In genomic region chr7:108417144-108417543, GRCh38 we compare ENCODE assay signal across 30 cellular contexts. TPM values are rescaled to one million over a fixed set of nuclear protein-coding genes. Genes with fewer than 3 reads are reported as not detected.
DNase-seq lines count a peak whose midpoint lies in the region; ATAC-seq, FAIRE-seq and TF ChIP-seq lines count a peak whose summit lies in the region.
"Had no signal": no experiment of that assay in that cellular context is flagged by ENCODE, and none has a peak within 500 bp of the region (broad histone marks: within the 10 kb centered on the region; RNA-seq: fewer than 3 reads in every experiment).

No MANE protein-coding gene starts in this region.

- POLR2A ChIA-PET in HepG2 (lab: Yijun Ruan, JAX) (no interaction called here), activated B cell treated with CpG ODN at 0.5 μM for 24 hours (lab: Charles Lee) (no interaction called here), WTC11 (lab: Charles Lee) (no interaction called here)

- no peak for TF ChIP-seq EP300 in HepG2 (IDR thresholded peaks at IDR 0.05; ENCODE audit: low read depth in 2 of 2, low read length in 2 of 2)
- no peak for TF ChIP-seq EP300 in HepG2 (CRISPR knock-in tag; IDR thresholded peaks at IDR 0.05; ENCODE audit: borderline replicate concordance)

- in situ Hi-C loops in HepG2 (cut with HindIII; ENCODE audit: extremely low pct_ligation_motif_present, low pct_unique_long_range_greater_than_20kb), result no loop called here

- peaks cover 72% of the 10 kb centered on the region for H3K4me1 Mint-ChIP-seq in activated B cell treated with CpG ODN at 0.5 μM for 24 hours
- peaks cover 16% of the 10 kb centered on the region for H3K4me1 Mint-ChIP-seq in WTC11
- H3K4me1 Mint-ChIP-seq in effector memory CD8-positive, alpha-beta T cell (ENCODE audit: low read depth in 2 of 2), result peaks cover 0 to 4% of the 10 kb centered on the region in 2 donors

- H3K27ac Mint-ChIP-seq in activated B cell treated with CpG ODN at 0.5 μM for 24 hours (peak overlapping the region; percentile 84), WTC11 (no peak overlapping the region)
- H3K27ac Mint-ChIP-seq in effector memory CD8-positive, alpha-beta T cell, result no peak overlapping the region
- H3K27ac Mint-ChIP-seq: activated CD4-positive, alpha-beta T cell treated with anti-CD3 and anti-CD28 coated beads, Interleukin-2, amount 10 ng/mL, durations not matched to agents 7 days and 5 days; activated naive CD8-positive, alpha-beta T cell; activated T-cell treated with anti-CD3 and anti-CD28 coated beads, Interleukin-2, amount 50 U/mL, for 24 hours; dendritic cell treated with granulocyte-macrophage colony-stimulating factor and Interleukin-4, amounts not matched to agents 40 ng/mL and 50 ng/mL, for 4 days; natural killer cell treated with Interleukin-12 subunit alpha and Interleukin-12 subunit beta and Interleukin-15 and Interleukin-18, amount 100 ng/mL, for 72 hours; T-cell had no signal

- H3K9me3 Mint-ChIP-seq in activated B cell treated with CpG ODN at 0.5 μM for 24 hours, result peaks cover 11% of the 10 kb centered on the region
- H3K9me3 Mint-ChIP-seq in WTC11, result no peaks in the 10 kb centered on the region
- H3K9me3 Mint-ChIP-seq in effector memory CD8-positive, alpha-beta T cell, result peaks cover 0 to 2% of the 10 kb centered on the region in 2 donors
- H3K9me3 Mint-ChIP-seq: activated CD4-positive, alpha-beta T cell treated with anti-CD3 and anti-CD28 coated beads, Interleukin-2, amount 10 ng/mL, durations not matched to agents 7 days and 5 days; activated T-cell treated with anti-CD3 and anti-CD28 coated beads, Interleukin-2, amount 50 U/mL, for 24 hours; natural killer cell treated with Interleukin-12 subunit alpha and Interleukin-12 subunit beta and Interleukin-15 and Interleukin-18, amount 100 ng/mL, for 72 hours had no signal

- H3K27me3 Mint-ChIP-seq in activated B cell treated with CpG ODN at 0.5 μM for 24 hours (peaks cover 12% of the 10 kb centered on the region), WTC11 (ENCODE audit: low read depth) (no peaks in the 10 kb centered on the region)
- H3K27me3 Mint-ChIP-seq in effector memory CD8-positive, alpha-beta T cell, result peaks cover 75 to 86% of the 10 kb centered on the region in 2 donors
- H3K27me3 Mint-ChIP-seq: activated naive CD8-positive, alpha-beta T cell had no signal

- H3K4me3 Mint-ChIP-seq in activated B cell treated with CpG ODN at 0.5 μM for 24 hours, result no peak overlapping the region
- H3K4me3 Mint-ChIP-seq in WTC11, result no peak overlapping the region
- H3K4me3 Mint-ChIP-seq in effector memory CD8-positive, alpha-beta T cell, result no peak overlapping the region
- H3K4me3 Mint-ChIP-seq: activated CD4-positive, alpha-beta T cell treated with anti-CD3 and anti-CD28 coated beads, Interleukin-2, amount 10 ng/mL, durations not matched to agents 7 days and 5 days; activated naive CD8-positive, alpha-beta T cell; activated T-cell treated with anti-CD3 and anti-CD28 coated beads, Interleukin-2, amount 50 U/mL, for 24 hours; dendritic cell treated with granulocyte-macrophage colony-stimulating factor and Interleukin-4, amounts not matched to agents 40 ng/mL and 50 ng/mL, for 4 days; natural killer cell treated with Interleukin-12 subunit alpha and Interleukin-12 subunit beta and Interleukin-15 and Interleukin-18, amount 100 ng/mL, for 72 hours; T-cell had no signal

- no peaks in the 10 kb centered on the region for H3K36me3 ChIP-seq in HepG2 (replicated peaks in 1 of 2; ENCODE audit: control insufficient read depth in 1 of 2, insufficient read depth in 2 of 2, low read length in 2 of 2)
- no peaks in the 10 kb centered on the region for H3K36me3 ChIP-seq in right lobe of liver
- H3K36me3 ChIP-seq: BE2C, WERI-Rb-1 had no signal

- no peak for TF ChIP-seq RAD21 in HepG2 (CRISPR knock-in tag; IDR thresholded peaks at IDR 0.05)

- no peak for FAIRE-seq in HepG2 (lab: Jason Lieb, UNC)
- FAIRE-seq: frontal cortex, GM12891, H54 had no signal

- TF ChIP-seq POLR2A in HepG2 (IDR thresholded peaks at IDR 0.05; ENCODE audit: insufficient read depth in 1 of 2, low read depth in 2 of 2, low read length in 2 of 2), result no peak
- no peak for TF ChIP-seq POLR2A in right lobe of liver (IDR thresholded peaks at IDR 0.05)

- TF ChIP-seq CTCF in HepG2 (CRISPR knock-in tag; IDR thresholded peaks at IDR 0.05) (no peak), right lobe of liver (IDR thresholded peaks at IDR 0.05) (no peak), activated B cell treated with CpG ODN at 0.5 μM for 24 hours (IDR thresholded peaks at IDR 0.05) (no peak), WTC11 (IDR thresholded peaks at IDR 0.05) (no peak)

- DNase-seq in HepG2 (ENCODE audit: low spot score), result no peak
- DNase-seq in right lobe of liver, result no peak
- DNase-seq in activated B cell treated with CpG ODN at 0.5 μM for 24 hours, result no peak
- DNase-seq in left ventricle myocardium superior, result no peak
- no peak for DNase-seq in activated T-cell treated with anti-CD3 and anti-CD28 coated beads, Interleukin-2, amount 50 U/mL, for 1 hour
- DNase-seq in WTC11 (ENCODE audit: low spot score), result no peak
- DNase-seq in effector memory CD8-positive, alpha-beta T cell, result no peak
- DNase-seq: activated CD4-positive, alpha-beta T cell treated with anti-CD3 and anti-CD28 coated beads, Interleukin-2, amount 10 ng/mL, durations not matched to agents 7 days and 5 days; activated effector memory CD4-positive, alpha-beta T cell treated with anti-CD3 and anti-CD28 coated beads, Interleukin-2, amount 50 U/mL, for 16 hours; activated T-cell treated with anti-CD3 and anti-CD28 coated beads, Interleukin-2, amount 50 U/mL, for 24 hours; BE2C; caudate nucleus; DMS153; Karpas-422; kidney glomerular epithelial cell; mucosa of descending colon; NCI-H1436; NCI-H748 treated with DMSO at 0.1 percent for 48 hours; RPMI8226; stimulated activated naive CD4-positive, alpha-beta T cell; T-cell; WERI-Rb-1 had no signal

- no TSS peak for BruUV-seq in HepG2 (replicated peaks; lab: Mats Ljungman, UMichigan)

- H3K4me3 ChIP-seq in HepG2 (replicated peaks in 1 of 3; ENCODE audit: insufficient read depth in 1 of 3, low read depth in 2 of 3, low read length in 3 of 3) (no peak overlapping the region), right lobe of liver (no peak overlapping the region)
- H3K4me3 ChIP-seq: lung, mucosa of descending colon had no signal

- H3K27ac ChIP-seq in HepG2 (ENCODE audit: extremely low read length, insufficient read depth, low read length) (no peak overlapping the region), right lobe of liver (no peak overlapping the region), layer of hippocampus (ENCODE audit: low read depth, low read length) (peak overlapping the region; percentile 25)
- H3K27ac ChIP-seq: WERI-Rb-1 had no signal

- ATAC-seq in HepG2 (no peak), right lobe of liver (no peak), activated B cell treated with CpG ODN at 0.5 μM for 24 hours (ENCODE audit: low read depth) (no peak), left ventricle myocardium superior (no peak), WTC11 (no peak)
- ATAC-seq in effector memory CD8-positive, alpha-beta T cell (replicated peaks), result no peak
- ATAC-seq: mucosa of descending colon; natural killer cell treated with Interleukin-12 subunit alpha and Interleukin-12 subunit beta and Interleukin-15 and Interleukin-18, amount 100 ng/mL, for 72 hours had no signal

- H3K27me3 ChIP-seq in HepG2 (ENCODE audit: control insufficient read depth in 1 of 2, insufficient read depth in 2 of 2, low read length in 2 of 2), result 0 out of 5 replicates have a peak, but pooled peaks cover 0 to 5% of the 10 kb centered on the region in 2 experiments
- no peaks in the 10 kb centered on the region for H3K27me3 ChIP-seq in right lobe of liver
- H3K27me3 ChIP-seq in layer of hippocampus (ENCODE audit: control insufficient read depth, insufficient read depth, low read length), result no peaks in the 10 kb centered on the region
- H3K27me3 ChIP-seq: BE2C had no signal

- H2AFZ ChIP-seq in HepG2 (ENCODE audit: low read length), result no peak overlapping the region

- no peak overlapping the region for H3K9ac ChIP-seq in HepG2 (ENCODE audit: insufficient read depth, low read depth, low read length)

- intact Hi-C loops in HepG2 (cut with micrococcal nuclease; ENCODE audit: unreplicated experiment) (no loop called here), right lobe of liver (cut with DNase I) (no loop called here), activated B cell treated with CpG ODN at 0.5 μM for 24 hours (cut with micrococcal nuclease) (loop anchor here (2.0 to 5.0 kb wide), 2 partner anchors 36 to 90 kb away; no protein-coding TSS in a partner anchor), left ventricle myocardium superior (cut with micrococcal nuclease) (no loop called here)

- H3K9me3 ChIP-seq in HepG2 (ENCODE audit: low read length) (no peaks in the 10 kb centered on the region), right lobe of liver (no peaks in the 10 kb centered on the region)
- H3K9me3 ChIP-seq: BE2C, mucosa of descending colon had no signal

- peaks cover 5% of the 10 kb centered on the region for H3K36me3 Mint-ChIP-seq in activated B cell treated with CpG ODN at 0.5 μM for 24 hours (ENCODE audit: low read depth)
- no peaks in the 10 kb centered on the region for H3K36me3 Mint-ChIP-seq in WTC11
- H3K36me3 Mint-ChIP-seq in effector memory CD8-positive, alpha-beta T cell (ENCODE audit: insufficient read depth), result no peaks in the 10 kb centered on the region
- H3K36me3 Mint-ChIP-seq: natural killer cell treated with Interleukin-12 subunit alpha and Interleukin-12 subunit beta and Interleukin-15 and Interleukin-18, amount 100 ng/mL, for 72 hours; T-cell had no signal

- no peaks in the 10 kb centered on the region for H3K79me2 ChIP-seq in HepG2 (ENCODE audit: insufficient read depth, low read length)

- CTCF ChIA-PET in HepG2 (lab: Yijun Ruan, JAX; ENCODE audit: low intra/inter-chr PET ratio, low total read pairs) (no interaction called here), activated B cell treated with CpG ODN at 0.5 μM for 24 hours (lab: Charles Lee) (no interaction called here), WTC11 (lab: Charles Lee) (no interaction called here)

- H3K4me1 ChIP-seq in HepG2 (ENCODE audit: insufficient read depth, low read length) (no peaks in the 10 kb centered on the region), right lobe of liver (no peaks in the 10 kb centered on the region)

- H4K20me1 ChIP-seq in HepG2 (ENCODE audit: insufficient read depth, low read length), result no peaks in the 10 kb centered on the region

- 28% methylated on average over 4 of the region's 4 CpGs for WGBS in HepG2 (ENCODE audit: low lambda C conversion rate)
- WGBS in right lobe of liver (ENCODE audit: insufficient coverage, low coverage, low lambda C conversion rate, missing lambda C conversion rate), result 48% methylated on average over 4 of the region's 4 CpGs

- H3K4me2 ChIP-seq in HepG2 (ENCODE audit: low read depth, low read length), result no peak overlapping the region

RNA-seq across cellular contexts. Expression of gene NRCAM, which starts 39.1 kb away (rescaled TPM):
- total RNA-seq in HepG2 (2016; rRNA removed; fragmentation: Illumina TruSeq; extraction: Trizol) (0.31 and 0.39 TPM in 2 replicates), right lobe of liver (1 to 10 TPM in 1 of 6 experiments, under 1 TPM in 5; 0.16 to 1.9 (median 0.27) TPM), activated B cell treated with CpG ODN at 0.5 μM for 24 hours (1.6 and 2.2 TPM in 2 replicates), left ventricle myocardium superior (0.62 TPM), WTC11 (2021) (2.6 to 2.9 TPM (median 2.7 TPM) in 3 replicates)
- total RNA-seq in HepG2 (2016; cell fraction: cytosol; rRNA removed; fragmentation: Illumina TruSeq; extraction: Trizol; ENCODE audit: low read depth), result 0.18 TPM in 1 of 2 replicates, not detected in the other
- 0.35 and 0.61 TPM in 2 replicates for total RNA-seq in HepG2 (2016; cell fraction: insoluble cytoplasmic fraction; rRNA removed; fragmentation: Illumina TruSeq; extraction: Trizol)
- total RNA-seq in HepG2 (2016; cell fraction: membrane; rRNA removed; fragmentation: Illumina TruSeq; extraction: Trizol), result 0.07 and 0.15 TPM in 2 replicates
- 0.91 and 1.6 TPM in 2 replicates for total RNA-seq in HepG2 (2016; cell fraction: nucleus; rRNA removed; fragmentation: Illumina TruSeq; extraction: Trizol)
- 0.31 and 0.33 TPM in 2 replicates for polyA plus RNA-seq in HepG2 (2011; rRNA removed)
- 0.11 and 0.21 TPM in 2 replicates for polyA plus RNA-seq in HepG2 (2011; cell fraction: cytosol; rRNA removed)
- polyA plus RNA-seq in HepG2 (2011; cell fraction: nucleus; rRNA removed), result 0.10 and 0.16 TPM in 2 replicates
- polyA plus RNA-seq in HepG2 (2012), result 0.15 and 0.24 TPM in 2 replicates
- polyA plus RNA-seq in HepG2 (2016; cell fraction: cytosol; fragmentation: Illumina TruSeq; extraction: Trizol; ENCODE audit: low read depth), result 0.02 TPM in 1 of 2 replicates, not detected in the other
- polyA plus RNA-seq in HepG2 (2016; cell fraction: insoluble cytoplasmic fraction; fragmentation: Illumina TruSeq; extraction: Trizol; ENCODE audit: low read depth), result 0.47 and 0.73 TPM in 2 replicates
- polyA plus RNA-seq in HepG2 (2016; cell fraction: membrane; fragmentation: Illumina TruSeq; extraction: Trizol; ENCODE audit: low read depth), result 0.07 and 0.08 TPM in 2 replicates
- 1.9 and 2.0 TPM in 2 replicates for polyA plus RNA-seq in HepG2 (2016; cell fraction: nucleus; fragmentation: Illumina TruSeq; extraction: Trizol; ENCODE audit: insufficient read depth, low read depth)
- 0.42 and 0.90 TPM in 2 replicates for polyA minus RNA-seq in HepG2 (2011; rRNA and poly(A)+ RNA removed; ENCODE audit: low replicate concordance)
- polyA minus RNA-seq in HepG2 (2011; cell fraction: cytosol; rRNA and poly(A)+ RNA removed), result 0.26 and 0.89 TPM in 2 replicates
- polyA minus RNA-seq in HepG2 (2011; cell fraction: nucleus; rRNA and poly(A)+ RNA removed), result 0.75 and 1.3 TPM in 2 replicates
- total RNA-seq: natural killer cell treated with Interleukin-12 subunit alpha and Interleukin-12 subunit beta and Interleukin-15 and Interleukin-18, amount 100 ng/mL, for 72 hours had no signal
